Comparison of ENCODE assay signal across 9 cellular contexts in the genomic region with DNA sequence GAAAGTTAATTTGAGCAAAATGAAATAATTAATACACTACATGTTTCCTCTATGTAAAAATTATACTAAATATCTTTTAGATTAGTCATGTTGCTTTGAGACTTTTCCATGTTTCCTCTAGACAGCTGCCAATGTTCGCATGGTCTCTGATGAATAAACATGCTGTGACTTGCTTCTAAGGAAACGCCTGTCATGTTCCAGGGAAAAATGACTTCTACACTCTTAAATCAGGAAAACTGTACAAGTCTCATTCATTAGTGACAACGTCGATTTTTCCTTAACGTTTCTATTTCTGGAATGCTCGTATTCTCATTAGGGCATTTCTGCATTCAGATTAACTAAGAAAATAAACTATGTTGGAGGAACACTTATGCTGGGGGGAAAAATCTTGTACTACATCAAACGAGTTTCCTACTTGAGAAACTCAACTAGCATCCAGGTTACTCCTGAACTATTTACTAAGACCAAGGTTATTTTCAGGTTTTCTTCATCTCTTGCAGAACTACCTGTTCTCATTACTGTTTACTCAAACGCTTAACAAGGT. TPM values are rescaled to one million over a fixed set of nuclear protein-coding genes. Genes with fewer than 3 reads are reported as not detected.
DNase-seq lines count a peak whose midpoint lies in the region; ATAC-seq and TF ChIP-seq lines count a peak whose summit lies in the region.
"Had no signal": no experiment of that assay in that cellular context is flagged by ENCODE, and none has a peak within 500 bp of the region (broad histone marks: within the 10 kb centered on the region; RNA-seq: fewer than 3 reads in every experiment).

No MANE protein-coding gene starts in this region.

- intact Hi-C loops in OCI-LY7 (cut with micrococcal nuclease; ENCODE audit: unreplicated experiment), result loop anchor here (2.0 to 5.0 kb wide), 3 partner anchors 72 to 362 kb away; a partner anchor contains a TSS

- TF ChIP-seq CTCF in HFF-Myc (IDR thresholded peaks at IDR 0.05; ENCODE audit: low read depth, low read length, missing control alignments) (no peak), cardiac fibroblast (IDR thresholded peaks at IDR 0.05; ENCODE audit: low read depth, low read length) (no peak), OCI-LY7 (conservative IDR thresholded peaks at IDR 0.05; ENCODE audit: low read length) (no peak)

- peak overlapping the region; percentile 80 for H3K4me3 ChIP-seq in HFF-Myc (replicated peaks; ENCODE audit: low read depth, low read length)
- H3K4me3 ChIP-seq in cardiac fibroblast (replicated peaks in 1 of 2; ENCODE audit: low read depth in 2 of 2, low read length in 2 of 2), result peak overlapping the region; percentile 50 to 86
- H3K4me3 ChIP-seq in mucosa of stomach (ENCODE audit: low read length), result no peak overlapping the region
- H3K4me3 ChIP-seq in OCI-LY7 (ENCODE audit: low read depth, low read length, poor library complexity, severe bottlenecking), result no peak overlapping the region

- no TSS peak for BruUV-seq in OCI-LY7 (replicated peaks; lab: Mats Ljungman, UMichigan)

- peak; percentile 64 for DNase-seq in ACHN
- DNase-seq in HFF-Myc (ENCODE audit: extremely low read depth, low read depth), result no peak
- peak; percentile 23 to 81 for DNase-seq in cardiac fibroblast (ENCODE audit: low read depth in 2 of 2)
- no peak for DNase-seq in OCI-LY7 (ENCODE audit: low spot score)
- DNase-seq in SW 1271 (lab: John Stamatoyannopoulos, UW), result no peak

- no peak overlapping the region for H2AFZ ChIP-seq in OCI-LY7 (ENCODE audit: low read length)

- POLR2A ChIA-PET in OCI-LY7 (lab: Charles Lee), result interaction anchor here (0.7 to 0.9 kb wide), 3 partner anchors 22 to 131 kb away, joined by 3 to 9 read pairs (median 8); no protein-coding TSS in a partner anchor

- ATAC-seq in GM19328 (IDR thresholded peaks at IDR 0.05; ENCODE audit: unreplicated experiment), result no peak
- no peak for ATAC-seq in HG03520 (IDR thresholded peaks at IDR 0.05; ENCODE audit: unreplicated experiment)

- no peaks in the 10 kb centered on the region for H3K27me3 ChIP-seq in mucosa of stomach (ENCODE audit: control insufficient read depth, insufficient read depth, low read length)

- CTCF ChIA-PET in OCI-LY7 (lab: Charles Lee; ENCODE audit: unreplicated experiment), result no interaction called here

- H3K36me3 ChIP-seq in mucosa of stomach (ENCODE audit: control insufficient read depth, insufficient read depth, low read length), result no peaks in the 10 kb centered on the region
- H3K36me3 ChIP-seq in OCI-LY7 (ENCODE audit: insufficient read depth, low read length), result no peaks in the 10 kb centered on the region
- H3K36me3 ChIP-seq: neutrophil had no signal

- no peaks in the 10 kb centered on the region for H4K20me1 ChIP-seq in OCI-LY7 (ENCODE audit: insufficient read depth, low read length)

- in situ Hi-C loops in ACHN (cut with HindIII; ENCODE audit: low pct_ligation_motif_present, low pct_unique_long_range_greater_than_20kb, low sequenced_read_pairs), result no loop called here

- peak overlapping the region; percentile 90 for H3K9ac ChIP-seq in mucosa of stomach (ENCODE audit: low read length)

- no peaks in the 10 kb centered on the region for H3K79me2 ChIP-seq in OCI-LY7 (ENCODE audit: insufficient read depth, low read depth, low read length)

- H3K27ac ChIP-seq in OCI-LY7 (ENCODE audit: low read depth, low read length, poor library complexity, severe bottlenecking), result no peak overlapping the region
- H3K27ac ChIP-seq: neutrophil had no signal

- H3K9me2 ChIP-seq in OCI-LY7 (ENCODE audit: insufficient read depth, low read length), result no peaks in the 10 kb centered on the region

- H3K4me1 ChIP-seq in mucosa of stomach (ENCODE audit: control insufficient read depth, insufficient read depth, low read length), result peaks cover 11% of the 10 kb centered on the region
- H3K4me1 ChIP-seq in OCI-LY7 (ENCODE audit: insufficient read depth, low read length, poor library complexity, severe bottlenecking), result peaks cover 3% of the 10 kb centered on the region

- H3K9me3 ChIP-seq in mucosa of stomach (ENCODE audit: control insufficient read depth, low read length), result no peaks in the 10 kb centered on the region
- H3K9me3 ChIP-seq in OCI-LY7 (ENCODE audit: low read length), result no peaks in the 10 kb centered on the region
- H3K9me3 ChIP-seq: neutrophil had no signal

- no peak overlapping the region for H3K4me2 ChIP-seq in OCI-LY7 (ENCODE audit: low read length)

RNA-seq across cellular contexts. Expression of a gene that starts 1.6 kb away (rescaled TPM):
- total RNA-seq in OCI-LY7 (2014; rRNA removed; shearing (Covaris generic)), result 0.79 and 0.88 TPM in 2 replicates
- total RNA-seq in OCI-LY7 (2022), result 40.3 and 40.7 TPM in 2 replicates

Comparison
In these comparisons a context has a peak if more than half of its experiments do, and no peak if none do; other contexts are left out.
1. DNase-seq: peak in ACHN (single experiment) and cardiac fibroblast (2 of 2); none in HFF-Myc (single experiment), OCI-LY7 (single experiment) and SW 1271 (0 of 2).
2. H3K4me3 ChIP-seq: peak in HFF-Myc (single experiment) and cardiac fibroblast (2 of 2); none in mucosa of stomach (single experiment) and OCI-LY7 (single experiment).